In genomic region chr18:63969965-63970802, GRCh38 we compare ENCODE assay signal across 1 cellular context.
A peak's percentile ranks its signal among the peaks of the same experiment; 100 is the strongest.
TF ChIP-seq lines count a peak whose summit lies in the region.

Gene SERPINB8 (plus strand): TSS chr18:63970081. CDS start chr18:63978309, 8,228 bp downstream.

TF ChIP-seq in HEK293, 187 proteins besides CTCF, POLR2A, EP300 and RAD21 (continued from another document):
- TF ChIP-seq ZNF280D (tag by site-specific recombination; IDR thresholded peaks at IDR 0.05) (0 out of 2 replicates have a peak, but pooled peaks have one; percentile 55), ZNF239 (tag by site-specific recombination; IDR thresholded peaks at IDR 0.05) (no peak), ZNF274 (IDR thresholded peaks at IDR 0.05; ENCODE audit: low read length) (no peak), ZNF274 (tag by site-specific recombination; IDR thresholded peaks at IDR 0.05; ENCODE audit: borderline replicate concordance) (no peak)
